20 cellular contexts compared by ENCODE assay signal in genomic region chr2:118481336-118481735, GRCh38.
"Had no signal": no experiment of that assay in that cellular context is flagged by ENCODE, and none has a peak within 500 bp of the region (broad histone marks: within the 10 kb centered on the region; RNA-seq: fewer than 3 reads in every experiment).

No MANE protein-coding gene starts in this region.

- H3K4me3 ChIP-seq: coronary artery, dorsolateral prefrontal cortex, esophagus muscularis mucosa, gastroesophageal sphincter, heart left ventricle, hepatocyte, left lung, lower lobe of right lung had no signal

- H2AFZ ChIP-seq: hepatocyte had no signal

- H3K79me2 ChIP-seq: hepatocyte had no signal

- DNase-seq: dermis blood vessel endothelial cell; dorsolateral prefrontal cortex; effector CD4-positive, alpha-beta T cell; effector memory CD4-positive, alpha-beta T cell; foreskin keratinocyte; heart left ventricle; hypothalamus; immature natural killer cell; islet precursor cell; kidney; kidney glomerular epithelial cell; left lung; left ventricle myocardium superior; lower lobe of right lung; mesenchymal stem cell; naive B cell had no signal

- H3K9me3 ChIP-seq: esophagus muscularis mucosa, gastroesophageal sphincter, heart left ventricle, left lung, lower lobe of right lung had no signal

- H3K4me2 ChIP-seq: hepatocyte had no signal

- H3K4me1 ChIP-seq: esophagus muscularis mucosa, foreskin keratinocyte, gastroesophageal sphincter, heart left ventricle, left lung, lower lobe of right lung had no signal

- H3K27ac ChIP-seq: coronary artery, dorsolateral prefrontal cortex, esophagus muscularis mucosa, foreskin keratinocyte, gastroesophageal sphincter, heart left ventricle, hepatocyte, left lung, lower lobe of right lung had no signal

- ATAC-seq: foreskin keratinocyte, gastroesophageal sphincter, heart left ventricle, left lung, left ventricle myocardium superior, lower lobe of right lung had no signal

- H3K36me3 ChIP-seq: esophagus muscularis mucosa, gastroesophageal sphincter, heart left ventricle, left lung, lower lobe of right lung had no signal
